21 cellular contexts compared by ENCODE assay signal in genomic region chr12:39368891-39369290, GRCh38.
A peak's percentile ranks its signal among the peaks of the same experiment; 100 is the strongest.
DNase-seq lines count a peak whose midpoint lies in the region; ATAC-seq, FAIRE-seq and TF ChIP-seq lines count a peak whose summit lies in the region.
"Had no signal": no experiment of that assay in that cellular context is flagged by ENCODE, and none has a peak within 500 bp of the region (broad histone marks: within the 10 kb centered on the region; RNA-seq: fewer than 3 reads in every experiment).

No MANE protein-coding gene starts in this region.

- no peak overlapping the region for H2AK5ac ChIP-seq in trophoblast cell (ENCODE audit: low read length)

- intact Hi-C loops in GM12878 (cut with micrococcal nuclease; ENCODE audit: unreplicated experiment) (no loop called here), testis (cut with DNase I; ENCODE audit: low total_unique reads) (no loop called here)

- no peaks in the 10 kb centered on the region; the same call in 1 of the 3 replicates for H3K9me3 ChIP-seq in GM12878 (replicated peaks; ENCODE audit: control insufficient read depth, insufficient read depth, low read length)
- no peaks in the 10 kb centered on the region for H3K9me3 ChIP-seq in trophoblast cell (ENCODE audit: insufficient read depth, low read depth, low read length)
- no peaks in the 10 kb centered on the region for H3K9me3 ChIP-seq in testis
- H3K9me3 ChIP-seq in HAP-1: no peaks in the 10 kb centered on the region

- H3K36me3 ChIP-seq in GM12878 (ENCODE audit: control insufficient read depth in 2 of 2, insufficient read depth in 2 of 2, low read length in 1 of 2) (no peaks in the 10 kb centered on the region; a peak in 1 of 4 replicates), trophoblast cell (ENCODE audit: control insufficient read depth in 1 of 2, insufficient read depth in 2 of 2, low read length in 2 of 2) (no peaks in the 10 kb centered on the region), testis (ENCODE audit: low read depth, missing control alignments) (no peaks in the 10 kb centered on the region), HAP-1 (replicated peaks) (no peaks in the 10 kb centered on the region)

- CTCF ChIA-PET in GM12878 (lab: Yijun Ruan, JAX): interaction anchor here (1.0 to 1.7 kb wide), 3 partner anchors 74 to 323 kb away, joined by 3 to 5 read pairs (median 3); partner anchors contain the start of gene KIF21A

- no peak overlapping the region for H3K4ac ChIP-seq in trophoblast cell (ENCODE audit: low read depth, low read length)

- WGBS in GM12878 (ENCODE audit: insufficient coverage, insufficient replicate concordance, low lambda C conversion rate, missing lambda C conversion rate): 94% methylated on average over 2 of the region's 2 CpGs
- no CpG with 5 or more reads among the region's 2 CpGs for WGBS in trophoblast cell (ENCODE audit: extremely low coverage, insufficient coverage, insufficient read length)
- 100% methylated on average over 2 of the region's 2 CpGs for WGBS in testis, 2 donors

- H2BK5ac ChIP-seq in trophoblast cell (ENCODE audit: low read depth, low read length, poor library complexity): no peak overlapping the region

- no peak overlapping the region for H3K14ac ChIP-seq in trophoblast cell (ENCODE audit: low read length)

- H3K9ac ChIP-seq in GM12878 (ENCODE audit: control insufficient read depth, insufficient read depth, low read length) (no peak overlapping the region), trophoblast cell (ENCODE audit: low read length) (no peak overlapping the region)

- TF ChIP-seq RAD21 in GM12878 (IDR thresholded peaks at IDR 0.05; ENCODE audit: insufficient read depth, low read depth, low read length): no peak

- no peak overlapping the region for H2BK12ac ChIP-seq in trophoblast cell (ENCODE audit: low read length)

- DNase-seq in ACHN (peak; percentile 29), M059J (ENCODE audit: low read depth) (peak; percentile 26), GM12878 (ENCODE audit: low read depth, low spot score) (no peak), trophoblast cell (peak; percentile 25 to 67), iPS-NIHi11 (ENCODE audit: low spot score) (no peak), testis (no peak), HAP-1 (ENCODE audit: low spot score in 2 of 2) (no peak), GM13977 (ENCODE audit: low spot score) (no peak)
- DNase-seq: COR-L47, DMS153, GOT3, MV-4-11, NCI-H1694 treated with DMSO at 0.1 percent for 48 hours, NCI-H2107, NCI-H510A treated with DMSO at 0.1 percent for 48 hours, NCI-H774, OCI-M1, SIG-M5 had no signal

- no peak for ATAC-seq in GM12878
- ATAC-seq: K562, SK-N-SH treated with all-trans-retinoic acid at 6 μM for 48 hours had no signal

- H3K79me2 ChIP-seq in GM12878 (ENCODE audit: control insufficient read depth, insufficient read depth, low read length) (no peaks in the 10 kb centered on the region; the same call in 1 of the 2 replicates), trophoblast cell (ENCODE audit: control insufficient read depth, insufficient read depth, low read length, poor library complexity) (no peaks in the 10 kb centered on the region)

- no peak overlapping the region for H3K4me2 ChIP-seq in GM12878 (ENCODE audit: control insufficient read depth, insufficient read depth)
- H3K4me2 ChIP-seq in trophoblast cell (ENCODE audit: low read length): no peak overlapping the region

- H3K4me3 ChIP-seq in GM12878 (no peak overlapping the region), trophoblast cell (ENCODE audit: low read depth, low read length) (no peak overlapping the region), testis (no peak overlapping the region), HAP-1 (no peak overlapping the region)
- H3K4me3 ChIP-seq: K562 had no signal

- H3K18ac ChIP-seq in trophoblast cell (ENCODE audit: low read length): no peak overlapping the region

- H2AFZ ChIP-seq in GM12878 (ENCODE audit: control insufficient read depth, low read depth, low read length): no peak overlapping the region
- H2AFZ ChIP-seq in trophoblast cell (ENCODE audit: insufficient read depth, low read length, poor library complexity): no peak overlapping the region

- H3K79me1 ChIP-seq in trophoblast cell (ENCODE audit: low read length): no peaks in the 10 kb centered on the region

- no peak for TF ChIP-seq EP300 in GM12878 (IDR thresholded peaks at IDR 0.05; ENCODE audit: borderline replicate concordance in 1 of 2, control insufficient read depth in 1 of 2, low read depth in 2 of 2, low read length in 2 of 2)

- H4K20me1 ChIP-seq in GM12878 (ENCODE audit: control insufficient read depth, insufficient read depth): no peaks in the 10 kb centered on the region

- H2BK120ac ChIP-seq in trophoblast cell (ENCODE audit: insufficient read depth, low read length, poor library complexity): no peak overlapping the region

- in situ Hi-C loops in ACHN (cut with HindIII; ENCODE audit: low pct_ligation_motif_present, low pct_unique_long_range_greater_than_20kb, low sequenced_read_pairs): no loop called here
- in situ Hi-C loops in GM12878 (cut with MboI): no loop called here
- in situ Hi-C loops in HAP-1 (cut with MboI; ENCODE audit: low sequenced_read_pairs): no loop called here
- in situ Hi-C loops in GM13977 (cut with MboI; ENCODE audit: low pct_unique_long_range_greater_than_20kb, low sequenced_read_pairs, unreplicated experiment): no loop called here

- no peak for FAIRE-seq in GM12878 (lab: Jason Lieb, UNC)
- FAIRE-seq: GM12891, K562 had no signal

- RAD21 ChIA-PET in GM12878 (lab: Charles Lee; ENCODE audit: unreplicated experiment): interaction anchor here (1.4 kb wide), 1 partner anchor 37 kb away, joined by 4 read pairs; no protein-coding TSS in a partner anchor

- no peak overlapping the region for H4K12ac ChIP-seq in trophoblast cell (ENCODE audit: low read depth, low read length)

- H4K91ac ChIP-seq in trophoblast cell (ENCODE audit: low read depth, low read length): no peak overlapping the region

- H3K27me3 ChIP-seq in GM12878 (replicated peaks in 1 of 2; ENCODE audit: control insufficient read depth in 2 of 2, insufficient read depth in 2 of 2, low read length in 1 of 2): no peaks in the 10 kb centered on the region
- H3K27me3 ChIP-seq in trophoblast cell (ENCODE audit: insufficient read depth, low read length): no peaks in the 10 kb centered on the region
- no peaks in the 10 kb centered on the region for H3K27me3 ChIP-seq in testis
- H3K27me3 ChIP-seq in HAP-1 (ENCODE audit: low read depth): no peaks in the 10 kb centered on the region

- H3K23ac ChIP-seq in trophoblast cell (ENCODE audit: low read length): no peak overlapping the region

- H3K4me1 ChIP-seq in GM12878 (ENCODE audit: control insufficient read depth, insufficient read depth, low read length) (peaks cover 27% of the 10 kb centered on the region), trophoblast cell (ENCODE audit: control insufficient read depth in 1 of 2, insufficient read depth in 2 of 2, low read length in 2 of 2) (no peaks in the 10 kb centered on the region), testis (no peaks in the 10 kb centered on the region), HAP-1 (0 out of 2 replicates have a peak, but pooled peaks cover 5% of the 10 kb centered on the region)

- 0 out of 2 replicates have a peak overlapping the region, but pooled peaks have one; percentile 67 for H3K27ac ChIP-seq in GM12878 (ENCODE audit: control insufficient read depth, insufficient read depth)
- H3K27ac ChIP-seq in trophoblast cell (ENCODE audit: low read depth, low read length): no peak overlapping the region
- no peak overlapping the region for H3K27ac ChIP-seq in testis

- TF ChIP-seq CTCF in GM12878 (IDR thresholded peaks at IDR 0.05 in 2 of 3, conservative IDR thresholded peaks at IDR 0.05 in 1 of 3; ENCODE audit: control insufficient read depth in 2 of 3, extremely low read depth in 1 of 3, insufficient read depth in 1 of 3, low read depth in 3 of 3, low read length in 3 of 3) (no peak), testis (IDR thresholded peaks at IDR 0.05) (no peak), GM13977 (IDR thresholded peaks at IDR 0.05; ENCODE audit: extremely low read depth, insufficient read depth, missing control alignments) (no peak)

- POLR2A ChIA-PET in GM12878 (lab: Charles Lee): interaction anchor here (0.6 kb wide), 1 partner anchor 252 kb away, joined by 3 read pairs; no protein-coding TSS in a partner anchor

- SMC1A ChIA-PET in GM12878 (lab: Charles Lee; ENCODE audit: uncharacterized antibody, unreplicated experiment): interaction anchor here (1.0 to 2.9 kb wide), 4 partner anchors 40 to 74 kb away, joined by 3 to 11 read pairs (median 4); partner anchors contain the start of gene KIF21A

- TF ChIP-seq POLR2A in GM12878 (IDR thresholded peaks at IDR 0.05; ENCODE audit: low read depth, low read length): no peak
- no peak for TF ChIP-seq POLR2A in testis (IDR thresholded peaks at IDR 0.05)

- BruUV-seq in GM12878 (replicated peaks; lab: Mats Ljungman, UMichigan): no TSS peak

- H4K8ac ChIP-seq in trophoblast cell (ENCODE audit: low read depth, low read length): no peak overlapping the region

TF ChIP-seq in GM12878, 131 proteins besides CTCF, POLR2A, EP300 and RAD21:
- no peak for TF ChIP-seq STAT3 (IDR thresholded peaks at IDR 0.05; ENCODE audit: low read depth, low read length)
- no peak for TF ChIP-seq FOXK2 (IDR thresholded peaks at IDR 0.05)
- TF ChIP-seq TCF12 (IDR thresholded peaks at IDR 0.05; ENCODE audit: low read depth, low read length): no peak
- TF ChIP-seq CHD4 (IDR thresholded peaks at IDR 0.05): no peak
- TF ChIP-seq ZNF384 (IDR thresholded peaks at IDR 0.05; ENCODE audit: borderline replicate concordance, low read depth, low read length): no peak

Comparison
In these comparisons a context has a peak if more than half of its experiments do, and no peak if none do; other contexts are left out.
1. DNase-seq: peak in ACHN (single experiment), M059J (single experiment) and trophoblast cell (2 of 2); none in GM12878 (single experiment), iPS-NIHi11 (single experiment), testis (single experiment), HAP-1 (0 of 2) and GM13977 (single experiment).